Comparison of ENCODE assay signal across 9 cellular contexts in genomic region chr12:88553941-88554658, GRCh38. TPM values are rescaled to one million over a fixed set of nuclear protein-coding genes. Genes with fewer than 3 reads are reported as not detected.
DNase-seq lines count a peak whose midpoint lies in the region; ATAC-seq and TF ChIP-seq lines count a peak whose summit lies in the region.
"Had no signal": no experiment of that assay in that cellular context is flagged by ENCODE, and none has a peak within 500 bp of the region (broad histone marks: within the 10 kb centered on the region; RNA-seq: fewer than 3 reads in every experiment).

No MANE protein-coding gene starts in this region.

- ATAC-seq in WTC11, result peak; percentile 34; the same call in 1 of the 2 replicates

- peak; percentile 38 for DNase-seq in A172 (ENCODE audit: low spot score)
- DNase-seq in NCI-H1092 (lab: John Stamatoyannopoulos, UW), result peak; percentile 73
- no peak for DNase-seq in WTC11 (ENCODE audit: low spot score)
- DNase-seq in kidney tubule cell (ENCODE audit: low spot score), result peak; percentile 78
- DNase-seq in activated CD4-positive, alpha-beta T cell treated with anti-CD3 and anti-CD28 coated beads, Interleukin-2, amount 50 U/mL, for 4 hours, result no peak
- no peak for DNase-seq in DMS114 treated with DMSO at 0.1 percent for 48 hours (lab: John Stamatoyannopoulos, UW; ENCODE audit: unreplicated experiment)
- DNase-seq in dorsolateral prefrontal cortex, result no peak
- DNase-seq in activated CD4-positive, alpha-beta T cell treated with anti-CD3 and anti-CD28 coated beads, Interleukin-2, amount 10 ng/mL, durations not matched to agents 7 days and 5 days, result no peak
- DNase-seq: BE2C had no signal

- H3K4me3 Mint-ChIP-seq in WTC11, result no peak overlapping the region
- no peak overlapping the region for H3K4me3 Mint-ChIP-seq in activated CD4-positive, alpha-beta T cell treated with anti-CD3 and anti-CD28 coated beads, Interleukin-2, amount 10 ng/mL, durations not matched to agents 7 days and 5 days

- H3K27ac Mint-ChIP-seq in WTC11, result peak overlapping the region; percentile 42
- no peak overlapping the region for H3K27ac Mint-ChIP-seq in activated CD4-positive, alpha-beta T cell treated with anti-CD3 and anti-CD28 coated beads, Interleukin-2, amount 10 ng/mL, durations not matched to agents 7 days and 5 days

- H3K4me3 ChIP-seq in dorsolateral prefrontal cortex, result no peak overlapping the region

- peak overlapping the region in 18 of 59 donors; percentile 5 to 60 (median 26) for H3K27ac ChIP-seq in dorsolateral prefrontal cortex

- intact Hi-C loops in dorsolateral prefrontal cortex (cut with DNase I), result no loop called here

- no peaks in the 10 kb centered on the region for H3K36me3 Mint-ChIP-seq in WTC11
- H3K36me3 Mint-ChIP-seq in activated CD4-positive, alpha-beta T cell treated with anti-CD3 and anti-CD28 coated beads, Interleukin-2, amount 10 ng/mL, durations not matched to agents 7 days and 5 days (ENCODE audit: low read depth), result no peaks in the 10 kb centered on the region

- H3K9me3 Mint-ChIP-seq in WTC11, result no peaks in the 10 kb centered on the region
- H3K9me3 Mint-ChIP-seq in activated CD4-positive, alpha-beta T cell treated with anti-CD3 and anti-CD28 coated beads, Interleukin-2, amount 10 ng/mL, durations not matched to agents 7 days and 5 days, result no peaks in the 10 kb centered on the region

- CTCF ChIA-PET in WTC11 (lab: Charles Lee), result no interaction called here
- CTCF ChIA-PET in activated CD4-positive, alpha-beta T cell treated with anti-CD3 and anti-CD28 coated beads, Interleukin-2, amount 10 ng/mL, durations not matched to agents 7 days and 5 days (lab: Charles Lee), result no interaction called here

- TF ChIP-seq CTCF in WTC11 (IDR thresholded peaks at IDR 0.05) (no peak), dorsolateral prefrontal cortex (IDR thresholded peaks at IDR 0.05 in 54 of 56, conservative IDR thresholded peaks at IDR 0.05 in 2 of 56; ENCODE audit: low read depth in 1 of 56, partially characterized antibody in 56 of 56) (no peak)

- peaks cover 43% of the 10 kb centered on the region for H3K4me1 Mint-ChIP-seq in WTC11
- H3K4me1 Mint-ChIP-seq in activated CD4-positive, alpha-beta T cell treated with anti-CD3 and anti-CD28 coated beads, Interleukin-2, amount 10 ng/mL, durations not matched to agents 7 days and 5 days, result no peaks in the 10 kb centered on the region

- POLR2A ChIA-PET in WTC11 (lab: Charles Lee), result no interaction called here
- POLR2A ChIA-PET in activated CD4-positive, alpha-beta T cell treated with anti-CD3 and anti-CD28 coated beads, Interleukin-2, amount 10 ng/mL, durations not matched to agents 7 days and 5 days (lab: Charles Lee), result no interaction called here

- no peaks in the 10 kb centered on the region for H3K27me3 Mint-ChIP-seq in WTC11 (ENCODE audit: low read depth)
- H3K27me3 Mint-ChIP-seq in activated CD4-positive, alpha-beta T cell treated with anti-CD3 and anti-CD28 coated beads, Interleukin-2, amount 10 ng/mL, durations not matched to agents 7 days and 5 days, result peaks cover 1% of the 10 kb centered on the region

- H3K27me3 ChIP-seq in dorsolateral prefrontal cortex, result no peaks in the 10 kb centered on the region
- H3K27me3 ChIP-seq: BE2C had no signal

TF ChIP-seq in WTC11, 78 proteins besides CTCF, POLR2A, EP300 and RAD21:
- TF ChIP-seq ZNF396 (CRISPR knock-in tag; IDR thresholded peaks at IDR 0.05; ENCODE audit: borderline replicate concordance) (no peak), AFF4 (CRISPR knock-in tag; IDR thresholded peaks at IDR 0.05; ENCODE audit: borderline replicate concordance) (no peak), KAT7 (CRISPR knock-in tag; IDR thresholded peaks at IDR 0.05; ENCODE audit: borderline replicate concordance) (no peak)

RNA-seq across cellular contexts. Expression of gene KITLG, which starts 26.2 kb away (rescaled TPM):
- 5.0 and 7.8 TPM in 2 replicates for total RNA-seq in A172 (2014; rRNA removed; shearing (Covaris generic))
- total RNA-seq in WTC11 (2021), result 8.1 to 12.5 TPM (median 8.9 TPM) in 3 replicates
- 10 to 100 TPM; 10.4 to 50.7 (median 27.3) TPM for total RNA-seq in dorsolateral prefrontal cortex
- under 1 TPM in 1 of 2 experiments, not detected in 1; 0.12 TPM for total RNA-seq in activated CD4-positive, alpha-beta T cell treated with anti-CD3 and anti-CD28 coated beads, Interleukin-2, amount 10 ng/mL, durations not matched to agents 7 days and 5 days

Comparison
In these comparisons a context has a peak if more than half of its experiments do, and no peak if none do; other contexts are left out.
1. DNase-seq: peak in A172 (single experiment), NCI-H1092 (single experiment) and kidney tubule cell (single experiment); none in WTC11 (single experiment), activated CD4-positive, alpha-beta T cell treated with anti-CD3 and anti-CD28 coated beads, Interleukin-2, amount 50 U/mL, for 4 hours (0 of 2), DMS114 treated with DMSO at 0.1 percent for 48 hours (single experiment), dorsolateral prefrontal cortex (0 of 10) and activated CD4-positive, alpha-beta T cell treated with anti-CD3 and anti-CD28 coated beads, Interleukin-2, amount 10 ng/mL, durations not matched to agents 7 days and 5 days (single experiment).